ENCODE assay signal across 1 cellular context in the genomic region with DNA sequence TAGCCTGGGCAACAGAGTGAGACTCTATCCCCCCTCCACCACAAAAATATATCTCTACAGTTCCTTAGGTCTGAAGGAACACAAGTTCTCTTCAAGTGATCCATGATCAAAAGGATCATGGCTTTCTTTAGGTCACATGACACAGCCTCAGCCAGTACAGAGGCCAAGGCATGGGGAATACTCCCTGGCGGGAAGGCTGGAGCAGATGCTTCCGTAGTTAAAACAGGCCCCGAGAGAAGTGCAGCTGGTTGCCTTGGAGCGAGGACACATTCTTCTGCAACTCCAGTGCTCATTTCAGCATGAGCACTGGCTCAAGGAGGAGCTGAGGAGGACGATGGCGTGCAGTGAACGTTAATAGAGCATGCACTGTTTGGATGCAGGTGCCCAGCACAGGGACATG.
TF ChIP-seq lines count a peak whose summit lies in the region.

No MANE protein-coding gene starts in this region.

TF ChIP-seq in K562, 482 proteins besides CTCF, POLR2A, EP300 and RAD21:
- no peak for TF ChIP-seq GABPA (tag; conservative IDR thresholded peaks at IDR 0.05; ENCODE audit: low read depth)
- 0 out of 2 replicates have a peak, but pooled peaks have one; percentile 31 for TF ChIP-seq TOE1 (IDR thresholded peaks at IDR 0.05; ENCODE audit: borderline replicate concordance)
- no peak for TF ChIP-seq TOE1 (CRISPR knock-in tag; IDR thresholded peaks at IDR 0.05; ENCODE audit: borderline replicate concordance, low read depth)
- TF ChIP-seq, protein P1, sequence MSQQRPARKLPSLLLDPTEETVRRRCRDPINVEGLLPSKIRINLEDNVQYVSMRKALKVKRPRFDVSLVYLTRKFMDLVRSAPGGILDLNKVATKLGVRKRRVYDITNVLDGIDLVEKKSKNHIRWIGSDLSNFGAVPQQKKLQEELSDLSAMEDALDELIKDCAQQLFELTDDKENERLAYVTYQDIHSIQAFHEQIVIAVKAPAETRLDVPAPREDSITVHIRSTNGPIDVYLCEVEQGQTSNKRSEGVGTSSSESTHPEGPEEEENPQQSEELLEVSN (IDR thresholded peaks at IDR 0.05; ENCODE audit: borderline replicate concordance in 1 of 2, extremely low read depth in 1 of 2, insufficient read depth in 1 of 2, insufficient read length in 1 of 2, low read depth in 1 of 2, low read length in 1 of 2, poor library complexity in 1 of 2, severe bottlenecking in 1 of 2) = peak in 1 of 2 experiments; percentile 60
- peak; percentile 44; the same call in 1 of the 2 replicates for TF ChIP-seq ZNF263 (CRISPR knock-in tag; IDR thresholded peaks at IDR 0.05; ENCODE audit: borderline replicate concordance)
- TF ChIP-seq, protein P2, sequence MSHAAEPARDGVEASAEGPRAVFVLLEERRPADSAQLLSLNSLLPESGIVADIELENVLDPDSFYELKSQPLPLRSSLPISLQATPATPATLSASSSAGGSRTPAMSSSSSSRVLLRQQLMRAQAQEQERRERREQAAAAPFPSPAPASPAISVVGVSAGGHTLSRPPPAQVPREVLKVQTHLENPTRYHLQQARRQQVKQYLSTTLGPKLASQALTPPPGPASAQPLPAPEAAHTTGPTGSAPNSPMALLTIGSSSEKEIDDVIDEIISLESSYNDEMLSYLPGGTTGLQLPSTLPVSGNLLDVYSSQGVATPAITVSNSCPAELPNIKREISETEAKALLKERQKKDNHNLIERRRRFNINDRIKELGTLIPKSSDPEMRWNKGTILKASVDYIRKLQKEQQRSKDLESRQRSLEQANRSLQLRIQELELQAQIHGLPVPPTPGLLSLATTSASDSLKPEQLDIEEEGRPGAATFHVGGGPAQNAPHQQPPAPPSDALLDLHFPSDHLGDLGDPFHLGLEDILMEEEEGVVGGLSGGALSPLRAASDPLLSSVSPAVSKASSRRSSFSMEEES (CRISPR knock-in tag; IDR thresholded peaks at IDR 0.05) = peak; percentile 80
- TF ChIP-seq, protein P3, sequence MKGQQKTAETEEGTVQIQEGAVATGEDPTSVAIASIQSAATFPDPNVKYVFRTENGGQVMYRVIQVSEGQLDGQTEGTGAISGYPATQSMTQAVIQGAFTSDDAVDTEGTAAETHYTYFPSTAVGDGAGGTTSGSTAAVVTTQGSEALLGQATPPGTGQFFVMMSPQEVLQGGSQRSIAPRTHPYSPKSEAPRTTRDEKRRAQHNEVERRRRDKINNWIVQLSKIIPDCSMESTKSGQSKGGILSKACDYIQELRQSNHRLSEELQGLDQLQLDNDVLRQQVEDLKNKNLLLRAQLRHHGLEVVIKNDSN (CRISPR knock-in tag; IDR thresholded peaks at IDR 0.05) = 0 out of 2 replicates have a peak, but pooled peaks have one; percentile 30
- no peak for TF ChIP-seq RBBP5 (IDR thresholded peaks at IDR 0.05; ENCODE audit: borderline replicate concordance, insufficient read depth, low read length, poor library complexity, severe bottlenecking)
- no peak for TF ChIP-seq ELF2 (CRISPR knock-in tag; IDR thresholded peaks at IDR 0.05)
- no peak for TF ChIP-seq TAF1 (IDR thresholded peaks at IDR 0.05; ENCODE audit: control insufficient read depth, extremely low read depth, insufficient read depth, low read length, severe bottlenecking)
- TF ChIP-seq MAFG (tag; conservative IDR thresholded peaks at IDR 0.05) = no peak
- no peak for TF ChIP-seq XRCC4 (IDR thresholded peaks at IDR 0.05; ENCODE audit: extremely low read depth, insufficient read depth, insufficient read length)
- no peak for TF ChIP-seq ZNF780A (CRISPR knock-in tag; IDR thresholded peaks at IDR 0.05)
- TF ChIP-seq LARP7 (IDR thresholded peaks at IDR 0.05) = no peak
- TF ChIP-seq SPI1 (IDR thresholded peaks at IDR 0.05; ENCODE audit: borderline replicate concordance, low read depth, low read length) = no peak
- TF ChIP-seq, protein P4, sequence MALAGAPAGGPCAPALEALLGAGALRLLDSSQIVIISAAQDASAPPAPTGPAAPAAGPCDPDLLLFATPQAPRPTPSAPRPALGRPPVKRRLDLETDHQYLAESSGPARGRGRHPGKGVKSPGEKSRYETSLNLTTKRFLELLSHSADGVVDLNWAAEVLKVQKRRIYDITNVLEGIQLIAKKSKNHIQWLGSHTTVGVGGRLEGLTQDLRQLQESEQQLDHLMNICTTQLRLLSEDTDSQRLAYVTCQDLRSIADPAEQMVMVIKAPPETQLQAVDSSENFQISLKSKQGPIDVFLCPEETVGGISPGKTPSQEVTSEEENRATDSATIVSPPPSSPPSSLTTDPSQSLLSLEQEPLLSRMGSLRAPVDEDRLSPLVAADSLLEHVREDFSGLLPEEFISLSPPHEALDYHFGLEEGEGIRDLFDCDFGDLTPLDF (CRISPR knock-in tag; IDR thresholded peaks at IDR 0.05) = no peak
